1 cellular context compared by ENCODE assay signal in the genomic region with DNA sequence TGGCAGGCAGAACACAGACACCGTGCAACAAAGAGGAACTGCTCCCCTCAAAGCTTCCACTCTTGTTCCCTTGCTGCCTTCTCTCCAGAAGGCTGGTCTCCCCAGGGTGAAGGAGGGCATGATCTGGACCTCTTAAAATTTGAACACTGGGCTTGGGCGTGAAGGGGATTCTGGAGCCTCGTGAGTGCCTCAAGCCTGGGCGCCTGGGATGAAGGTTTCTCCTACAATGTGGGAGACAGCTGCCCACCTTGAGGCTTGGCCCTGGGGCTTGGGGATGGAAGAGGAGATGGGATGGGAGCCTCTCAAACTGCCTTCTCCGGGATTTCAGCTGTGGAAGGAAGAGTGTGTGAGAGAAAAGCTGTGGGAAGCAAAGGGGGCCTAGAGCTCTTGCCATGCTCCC.
TF ChIP-seq lines count a peak whose summit lies in the region.

No MANE protein-coding gene starts in this region.

TF ChIP-seq in A549, 52 proteins besides CTCF, POLR2A, EP300 and RAD21 (continued from another document):
- TF ChIP-seq, protein P1, sequence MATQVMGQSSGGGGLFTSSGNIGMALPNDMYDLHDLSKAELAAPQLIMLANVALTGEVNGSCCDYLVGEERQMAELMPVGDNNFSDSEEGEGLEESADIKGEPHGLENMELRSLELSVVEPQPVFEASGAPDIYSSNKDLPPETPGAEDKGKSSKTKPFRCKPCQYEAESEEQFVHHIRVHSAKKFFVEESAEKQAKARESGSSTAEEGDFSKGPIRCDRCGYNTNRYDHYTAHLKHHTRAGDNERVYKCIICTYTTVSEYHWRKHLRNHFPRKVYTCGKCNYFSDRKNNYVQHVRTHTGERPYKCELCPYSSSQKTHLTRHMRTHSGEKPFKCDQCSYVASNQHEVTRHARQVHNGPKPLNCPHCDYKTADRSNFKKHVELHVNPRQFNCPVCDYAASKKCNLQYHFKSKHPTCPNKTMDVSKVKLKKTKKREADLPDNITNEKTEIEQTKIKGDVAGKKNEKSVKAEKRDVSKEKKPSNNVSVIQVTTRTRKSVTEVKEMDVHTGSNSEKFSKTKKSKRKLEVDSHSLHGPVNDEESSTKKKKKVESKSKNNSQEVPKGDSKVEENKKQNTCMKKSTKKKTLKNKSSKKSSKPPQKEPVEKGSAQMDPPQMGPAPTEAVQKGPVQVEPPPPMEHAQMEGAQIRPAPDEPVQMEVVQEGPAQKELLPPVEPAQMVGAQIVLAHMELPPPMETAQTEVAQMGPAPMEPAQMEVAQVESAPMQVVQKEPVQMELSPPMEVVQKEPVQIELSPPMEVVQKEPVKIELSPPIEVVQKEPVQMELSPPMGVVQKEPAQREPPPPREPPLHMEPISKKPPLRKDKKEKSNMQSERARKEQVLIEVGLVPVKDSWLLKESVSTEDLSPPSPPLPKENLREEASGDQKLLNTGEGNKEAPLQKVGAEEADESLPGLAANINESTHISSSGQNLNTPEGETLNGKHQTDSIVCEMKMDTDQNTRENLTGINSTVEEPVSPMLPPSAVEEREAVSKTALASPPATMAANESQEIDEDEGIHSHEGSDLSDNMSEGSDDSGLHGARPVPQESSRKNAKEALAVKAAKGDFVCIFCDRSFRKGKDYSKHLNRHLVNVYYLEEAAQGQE (IDR thresholded peaks at IDR 0.05), result no peak
- TF ChIP-seq HOXA7 (CRISPR knock-in tag; IDR thresholded peaks at IDR 0.05) (no peak), ZNF302 (CRISPR knock-in tag; IDR thresholded peaks at IDR 0.05) (no peak), SMC3 (IDR thresholded peaks at IDR 0.05) (no peak), HDAC2 (IDR thresholded peaks at IDR 0.05) (no peak), EHF (CRISPR knock-in tag; IDR thresholded peaks at IDR 0.05) (no peak), ESRRA (IDR thresholded peaks at IDR 0.05; ENCODE audit: borderline replicate concordance, low read length) (no peak), RCOR1 (IDR thresholded peaks at IDR 0.05; ENCODE audit: low read depth, low read length) (no peak), ZSCAN20 (CRISPR knock-in tag; IDR thresholded peaks at IDR 0.05) (no peak), CBX8 (IDR thresholded peaks at IDR 0.05) (no peak), FOSL2 (IDR thresholded peaks at IDR 0.05) (no peak), FOSL2 (CRISPR knock-in tag; IDR thresholded peaks at IDR 0.05) (no peak), CHD4 (IDR thresholded peaks at IDR 0.05; ENCODE audit: borderline replicate concordance) (no peak), NR3C1 (IDR thresholded peaks at IDR 0.05) (no peak), BHLHE40 (IDR thresholded peaks at IDR 0.05; ENCODE audit: low read depth, low read length) (no peak), RFX5 (IDR thresholded peaks at IDR 0.05) (no peak), TP53 (CRISPR knock-in tag; IDR thresholded peaks at IDR 0.05) (no peak)
- TF ChIP-seq, protein P2, sequence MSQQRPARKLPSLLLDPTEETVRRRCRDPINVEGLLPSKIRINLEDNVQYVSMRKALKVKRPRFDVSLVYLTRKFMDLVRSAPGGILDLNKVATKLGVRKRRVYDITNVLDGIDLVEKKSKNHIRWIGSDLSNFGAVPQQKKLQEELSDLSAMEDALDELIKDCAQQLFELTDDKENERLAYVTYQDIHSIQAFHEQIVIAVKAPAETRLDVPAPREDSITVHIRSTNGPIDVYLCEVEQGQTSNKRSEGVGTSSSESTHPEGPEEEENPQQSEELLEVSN (IDR thresholded peaks at IDR 0.05; ENCODE audit: borderline replicate concordance, low read depth), result no peak
